ENCODE assay signal across 19 cellular contexts in the genomic region with DNA sequence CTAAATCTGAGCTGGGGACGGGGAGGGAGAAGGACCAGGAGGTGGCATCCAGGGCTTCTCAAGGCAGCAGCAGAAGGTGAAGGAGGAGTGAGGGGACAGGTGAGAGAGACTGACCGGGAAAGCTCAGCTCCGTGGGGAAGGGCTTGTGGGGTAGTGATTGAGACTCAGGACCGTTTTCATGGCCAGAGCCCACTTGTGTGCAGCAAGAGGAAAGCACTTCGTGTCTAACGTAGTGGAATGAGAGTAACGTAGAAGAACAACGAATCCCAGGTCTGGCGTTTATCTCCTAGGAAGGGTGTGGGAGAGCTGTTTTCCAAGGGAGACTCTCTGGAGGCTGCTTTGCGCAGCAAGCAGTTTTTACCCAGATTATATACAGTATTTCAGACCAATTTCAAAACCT. TPM values are rescaled to one million over a fixed set of nuclear protein-coding genes. Genes with fewer than 3 reads are reported as not detected.
A peak's percentile ranks its signal among the peaks of the same experiment; 100 is the strongest.
DNase-seq lines count a peak whose midpoint lies in the region; ATAC-seq and TF ChIP-seq lines count a peak whose summit lies in the region.
"Had no signal": no experiment of that assay in that cellular context is flagged by ENCODE, and none has a peak within 500 bp of the region (broad histone marks: within the 10 kb centered on the region; RNA-seq: fewer than 3 reads in every experiment).

No MANE protein-coding gene starts in this region.

- no peaks in the 10 kb centered on the region for H3K9me2 ChIP-seq in GM23338 (ENCODE audit: insufficient read depth)

- ATAC-seq in GM23338 (no peak), RWPE2 (ENCODE audit: low read depth) (no peak), mucosa of descending colon (no peak)
- ATAC-seq: stimulated activated naive CD8-positive, alpha-beta T cell treated with anti-CD3 and anti-CD28 coated beads, Interleukin-15, amount 100 ng/mL, for 72 hours had no signal

- H3K9me3 Mint-ChIP-seq in GM23338 (peaks cover 2% of the 10 kb centered on the region; the same call in 2 of the 3 replicates), glutamatergic neuron (ENCODE audit: unreplicated experiment) (peaks cover 1% of the 10 kb centered on the region)
- H3K9me3 Mint-ChIP-seq: stimulated activated naive CD8-positive, alpha-beta T cell treated with anti-CD3 and anti-CD28 coated beads, Interleukin-15, amount 100 ng/mL, for 72 hours had no signal

- WGBS in tibial nerve, 2 donors: 34 to 36% methylated on average over 10 of the region's 10 CpGs

- no peak for TF ChIP-seq EP300 in tibial nerve (IDR thresholded peaks at IDR 0.05)

- H3K27ac ChIP-seq in GM23338 (ENCODE audit: low read depth) (no peak overlapping the region), RWPE2 (ENCODE audit: poor library complexity, severe bottlenecking) (peak overlapping the region; percentile 84), tibial nerve (no peak overlapping the region)

- H3K79me2 ChIP-seq in GM23338 (replicated peaks; ENCODE audit: insufficient read depth): peaks cover 28% of the 10 kb centered on the region

- TF ChIP-seq CTCF in GM23338 (conservative IDR thresholded peaks at IDR 0.05; ENCODE audit: low read depth in 2 of 2) (no peak), RWPE2 (IDR thresholded peaks at IDR 0.05; ENCODE audit: poor library complexity, severe bottlenecking) (no peak), glutamatergic neuron (IDR thresholded peaks at IDR 0.05; ENCODE audit: partially characterized antibody, unreplicated experiment) (no peak), tibial nerve (IDR thresholded peaks at IDR 0.05) (no peak), mucosa of descending colon (IDR thresholded peaks at IDR 0.05) (no peak)

- H3K4me1 Mint-ChIP-seq in GM23338: peaks cover 42% of the 10 kb centered on the region
- H3K4me1 Mint-ChIP-seq in glutamatergic neuron (ENCODE audit: low read depth, unreplicated experiment): no peaks in the 10 kb centered on the region

- H3K36me3 Mint-ChIP-seq in GM23338 (ENCODE audit: low read depth): peaks cover 9% of the 10 kb centered on the region; the same call in 2 of the 3 replicates
- no peaks in the 10 kb centered on the region for H3K36me3 Mint-ChIP-seq in glutamatergic neuron (ENCODE audit: unreplicated experiment)

- peaks cover 15% of the 10 kb centered on the region for H3K27me3 ChIP-seq in GM23338 (ENCODE audit: insufficient read depth)
- no peaks in the 10 kb centered on the region for H3K27me3 ChIP-seq in RWPE2 (ENCODE audit: insufficient read depth, poor library complexity, severe bottlenecking)
- peaks cover 0 to 69% of the 10 kb centered on the region in 2 donors for H3K27me3 ChIP-seq in tibial nerve

- no peak for DNase-seq in GM23338 (ENCODE audit: low spot score)
- DNase-seq in RWPE2 (ENCODE audit: low spot score): no peak
- DNase-seq in glutamatergic neuron: no peak
- DNase-seq in retina: peak; percentile 45
- DNase-seq in tibial nerve (ENCODE audit: low spot score in 2 of 2): no peak
- DNase-seq in mucosa of descending colon: no peak
- DNase-seq in amniotic stem cell (lab: John Stamatoyannopoulos, UW): no peak
- DNase-seq: activated naive CD4-positive, alpha-beta T cell treated with Interleukin-2 at 50 U/mL for 16 hours; C1 segment of cervical spinal cord; caudate nucleus; effector memory CD4-positive, alpha-beta T cell; EL; KG1; mesenchymal stem cell; NCI-H446 treated with DMSO at 0.1 percent for 48 hours; posterior cingulate gyrus; stimulated activated CD4-positive, alpha-beta T cell treated with anti-CD3 and anti-CD28 coated beads, Interleukin-12 subunit alpha, Interleukin-12 subunit beta, amount 100 ng/mL, for 4 hours; stimulated activated naive CD8-positive, alpha-beta T cell treated with anti-CD3 and anti-CD28 coated beads, Interleukin-15, amount 100 ng/mL, for 72 hours had no signal

- H3K4me1 ChIP-seq in GM23338 (ENCODE audit: insufficient read depth) (peaks cover 37% of the 10 kb centered on the region), RWPE2 (ENCODE audit: insufficient read depth, poor library complexity, severe bottlenecking) (peaks cover 20% of the 10 kb centered on the region), tibial nerve (peaks cover 0 to 37% (median 10%) of the 10 kb centered on the region in 4 donors), mucosa of descending colon (ENCODE audit: low read depth) (peaks cover 23% of the 10 kb centered on the region)

- H3F3A ChIP-seq in GM23338 (replicated peaks; ENCODE audit: low read depth): peaks cover 12% of the 10 kb centered on the region

- H3K27me3 Mint-ChIP-seq in GM23338 (ENCODE audit: insufficient read depth, low read depth, poor library complexity) (peaks cover 23% of the 10 kb centered on the region), glutamatergic neuron (ENCODE audit: unreplicated experiment) (peaks cover 13% of the 10 kb centered on the region)

- intact Hi-C loops in mucosa of descending colon (cut with DNase I, micrococcal nuclease): no loop called here

- no peak overlapping the region for H2AFZ ChIP-seq in GM23338

- peak overlapping the region; percentile 98 for H3K4me3 ChIP-seq in GM23338
- no peak overlapping the region for H3K4me3 ChIP-seq in RWPE2 (ENCODE audit: severe bottlenecking)
- no peak overlapping the region for H3K4me3 ChIP-seq in tibial nerve
- no peak overlapping the region for H3K4me3 ChIP-seq in mucosa of descending colon
- H3K4me3 ChIP-seq: GM12878 had no signal

- peaks cover 23% of the 10 kb centered on the region for H4K20me1 ChIP-seq in GM23338 (replicated peaks; ENCODE audit: insufficient read depth)

- no peaks in the 10 kb centered on the region; the same call in 1 of the 2 replicates for H3K36me3 ChIP-seq in GM23338 (ENCODE audit: insufficient read depth)
- H3K36me3 ChIP-seq in RWPE2 (ENCODE audit: low read depth): peaks cover 29% of the 10 kb centered on the region
- no peaks in the 10 kb centered on the region for H3K36me3 ChIP-seq in tibial nerve
- no peaks in the 10 kb centered on the region for H3K36me3 ChIP-seq in mucosa of descending colon (ENCODE audit: low read depth)

- TF ChIP-seq POLR2A in tibial nerve (IDR thresholded peaks at IDR 0.05): no peak

- peak overlapping the region; percentile 97 for H3K4me2 ChIP-seq in GM23338

- H3K4me3 Mint-ChIP-seq in GM23338 (peak overlapping the region; percentile 88), glutamatergic neuron (ENCODE audit: unreplicated experiment) (peak overlapping the region; percentile 8)

- H3K9me3 ChIP-seq in RWPE2 (ENCODE audit: severe bottlenecking) (no peaks in the 10 kb centered on the region), tibial nerve (no peaks in the 10 kb centered on the region), mucosa of descending colon (no peaks in the 10 kb centered on the region)

- no peak overlapping the region for H3K27ac Mint-ChIP-seq in GM23338
- H3K27ac Mint-ChIP-seq in glutamatergic neuron (ENCODE audit: unreplicated experiment): no peak overlapping the region
- H3K27ac Mint-ChIP-seq: stimulated activated naive CD8-positive, alpha-beta T cell treated with anti-CD3 and anti-CD28 coated beads, Interleukin-15, amount 100 ng/mL, for 72 hours had no signal

TF ChIP-seq in GM23338, 12 proteins besides CTCF, POLR2A, EP300 and RAD21:
- no peak for TF ChIP-seq ZNF114 (CRISPR knock-in tag; IDR thresholded peaks at IDR 0.05)
TF ChIP-seq in GM23338: peak in this region for 0.

RNA-seq across cellular contexts. Expression of a gene that starts 1.3 kb away (rescaled TPM):
- 197 and 210 TPM in 2 replicates for total RNA-seq in GM23338 (2014; rRNA removed; shearing (Covaris generic))
- polyA plus RNA-seq in GM23338 (2016; fragmentation: Nextera tagmentation; extraction: Ambion mirVana): 73.6 and 78.0 TPM in 2 replicates
- total RNA-seq in glutamatergic neuron (ENCODE audit: unreplicated experiment) (1.3 TPM), tibial nerve (10 to 100 TPM in 1 of 4 donors, 1 to 10 TPM in 3; 1.2 to 15.9 (median 2.5) TPM), mucosa of descending colon (under 1 TPM; 0.22 to 0.77 (median 0.38) TPM)

Comparison
In these comparisons a context has a peak if more than half of its experiments do, and no peak if none do; other contexts are left out.
1. RNA of a gene that starts 1.3 kb away (total RNA-seq): 197 to 210 TPM in GM23338; 1.2 to 15.9 TPM in tibial nerve, 1.3 TPM in glutamatergic neuron (single experiment) and 0.22 to 0.77 TPM in mucosa of descending colon; every median in the first group is over 10 times any median in the second.